2 cellular contexts compared by ENCODE assay signal in genomic region chr7:151509670-151510333, GRCh38.
TF ChIP-seq lines count a peak whose summit lies in the region.

No MANE protein-coding gene starts in this region.

TF ChIP-seq in WTC11, 78 proteins besides CTCF, POLR2A, EP300 and RAD21:
- TF ChIP-seq PRDM15 (CRISPR knock-in tag; IDR thresholded peaks at IDR 0.05) (no peak), EMX1 (CRISPR knock-in tag; IDR thresholded peaks at IDR 0.05) (no peak), CDX4 (CRISPR knock-in tag; IDR thresholded peaks at IDR 0.05; ENCODE audit: borderline replicate concordance) (no peak), ZNF138 (CRISPR knock-in tag; conservative IDR thresholded peaks at IDR 0.05) (no peak), USF1 (CRISPR knock-in tag; IDR thresholded peaks at IDR 0.05) (no peak), SOX15 (CRISPR knock-in tag; IDR thresholded peaks at IDR 0.05) (no peak), ZNF317 (CRISPR knock-in tag; IDR thresholded peaks at IDR 0.05; ENCODE audit: borderline replicate concordance, low read depth) (no peak), NR3C1 (CRISPR knock-in tag; conservative IDR thresholded peaks at IDR 0.05; ENCODE audit: low read depth) (no peak), STAT6 (CRISPR knock-in tag; conservative IDR thresholded peaks at IDR 0.05; ENCODE audit: low read depth) (no peak), SMAD3 (CRISPR knock-in tag; IDR thresholded peaks at IDR 0.05; ENCODE audit: borderline replicate concordance) (no peak), NFE2L1 (CRISPR knock-in tag; IDR thresholded peaks at IDR 0.05) (no peak), ZMAT4 (CRISPR knock-in tag; IDR thresholded peaks at IDR 0.05) (no peak), RELA (CRISPR knock-in tag; IDR thresholded peaks at IDR 0.05; ENCODE audit: borderline replicate concordance) (no peak), AR (CRISPR knock-in tag; IDR thresholded peaks at IDR 0.05) (no peak)

TF ChIP-seq in HepG2, 621 proteins besides CTCF, POLR2A, EP300 and RAD21:
- TF ChIP-seq CEBPZ (IDR thresholded peaks at IDR 0.05; ENCODE audit: low read length) (no peak), ZNF501 (CRISPR knock-in tag; IDR thresholded peaks at IDR 0.05) (no peak), ZNF556 (CRISPR knock-in tag; IDR thresholded peaks at IDR 0.05; ENCODE audit: borderline replicate concordance) (no peak), ZNF850 (CRISPR knock-in tag; conservative IDR thresholded peaks at IDR 0.05) (no peak), MEIS2 (CRISPR knock-in tag; IDR thresholded peaks at IDR 0.05) (no peak), ZNF687 (CRISPR knock-in tag; IDR thresholded peaks at IDR 0.05) (no peak), ISX (CRISPR knock-in tag; conservative IDR thresholded peaks at IDR 0.05) (no peak), ZNF878 (CRISPR knock-in tag; IDR thresholded peaks at IDR 0.05) (no peak), MTF2 (CRISPR knock-in tag; IDR thresholded peaks at IDR 0.05; ENCODE audit: borderline replicate concordance) (no peak), BCL3 (CRISPR knock-in tag; IDR thresholded peaks at IDR 0.05) (no peak), GZF1 (CRISPR knock-in tag; IDR thresholded peaks at IDR 0.05) (no peak), BRD4 (CRISPR knock-in tag; IDR thresholded peaks at IDR 0.05) (no peak), ZUFSP (CRISPR knock-in tag; IDR thresholded peaks at IDR 0.05; ENCODE audit: borderline replicate concordance) (no peak), PCBP2 (optimal IDR thresholded peaks at IDR 0.05; ENCODE audit: low read depth, low read length, poor library complexity, severe bottlenecking) (no peak), CEBPG (CRISPR knock-in tag; IDR thresholded peaks at IDR 0.05) (no peak), ZNF264 (CRISPR knock-in tag; IDR thresholded peaks at IDR 0.05) (no peak), ZNF101 (CRISPR knock-in tag; IDR thresholded peaks at IDR 0.05; ENCODE audit: borderline replicate concordance, low read depth) (no peak), CENPBD1 (CRISPR knock-in tag; IDR thresholded peaks at IDR 0.05; ENCODE audit: borderline replicate concordance, low read depth) (no peak)
